1 cellular context compared by ENCODE assay signal in the genomic region with DNA sequence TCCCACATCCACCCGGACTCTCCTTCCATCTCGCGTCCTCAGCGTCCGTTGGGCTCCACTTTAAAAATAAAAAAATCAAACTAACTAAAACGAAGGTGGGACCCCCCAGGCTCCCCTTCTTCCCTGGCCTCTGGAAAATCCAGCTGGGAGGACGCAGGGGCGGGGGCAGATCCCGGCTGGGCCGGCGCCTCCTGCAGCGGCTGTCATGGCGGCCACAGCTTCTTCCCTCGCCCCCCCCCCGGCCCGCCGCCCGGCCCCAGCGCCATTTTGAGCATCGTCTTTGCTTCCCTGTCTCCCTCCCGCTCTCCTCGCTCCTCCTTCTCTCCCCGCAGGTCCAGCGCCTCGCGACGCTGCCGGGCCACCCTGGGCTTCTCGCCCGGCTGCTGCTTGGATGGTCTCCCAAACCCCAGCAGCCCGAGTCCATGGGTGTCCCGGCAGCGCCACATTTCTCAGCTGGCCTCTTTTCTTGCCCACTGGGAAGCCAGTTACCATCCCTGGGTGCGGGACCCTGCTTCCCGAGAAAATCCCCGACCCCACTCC.
TF ChIP-seq lines count a peak whose summit lies in the region.

No MANE protein-coding gene starts in this region.

TF ChIP-seq in K562, 482 proteins besides CTCF, POLR2A, EP300 and RAD21 (continued from another document and continues in another):
- TF ChIP-seq SAP30 (IDR thresholded peaks at IDR 0.05; ENCODE audit: borderline replicate concordance, insufficient read depth, low read depth, low read length, poor library complexity, severe bottlenecking) (no peak), NR2F6 (CRISPR knock-in tag; IDR thresholded peaks at IDR 0.05) (no peak), SNRNP70 (optimal IDR thresholded peaks at IDR 0.05; ENCODE audit: low read depth, low read length) (no peak), TRIM24 (IDR thresholded peaks at IDR 0.05) (no peak), BMI1 (IDR thresholded peaks at IDR 0.05; ENCODE audit: low read length) (no peak), EGR1 (conservative IDR thresholded peaks at IDR 0.05) (no peak), ZNF584 (CRISPR knock-in tag; IDR thresholded peaks at IDR 0.05; ENCODE audit: low read depth) (no peak; the same call in 1 of the 2 replicates), MIER1 (IDR thresholded peaks at IDR 0.05; ENCODE audit: low read depth) (no peak), ZNF354B (CRISPR knock-in tag; IDR thresholded peaks at IDR 0.05) (no peak), TRIM28 (IDR thresholded peaks at IDR 0.05) (no peak), ETV6 (IDR thresholded peaks at IDR 0.05; ENCODE audit: borderline replicate concordance in 1 of 2, low read depth in 2 of 2, low read length in 1 of 2) (no peak), ETV6 (CRISPR knock-in tag; IDR thresholded peaks at IDR 0.05; ENCODE audit: borderline replicate concordance) (no peak), NFIC (IDR thresholded peaks at IDR 0.05) (0 out of 2 replicates have a peak, but pooled peaks have one; percentile 2), PHB (CRISPR knock-in tag; IDR thresholded peaks at IDR 0.05) (0 out of 2 replicates have a peak, but pooled peaks have one; percentile 18), E2F3 (CRISPR knock-in tag; IDR thresholded peaks at IDR 0.05) (no peak), KLF16 (IDR thresholded peaks at IDR 0.05) (no peak), HMG20B (CRISPR knock-in tag; IDR thresholded peaks at IDR 0.05) (no peak), TGIF2 (CRISPR knock-in tag; IDR thresholded peaks at IDR 0.05) (no peak), CXXC5 (CRISPR knock-in tag; IDR thresholded peaks at IDR 0.05) (peak; percentile 54)
- TF ChIP-seq, protein P1, sequence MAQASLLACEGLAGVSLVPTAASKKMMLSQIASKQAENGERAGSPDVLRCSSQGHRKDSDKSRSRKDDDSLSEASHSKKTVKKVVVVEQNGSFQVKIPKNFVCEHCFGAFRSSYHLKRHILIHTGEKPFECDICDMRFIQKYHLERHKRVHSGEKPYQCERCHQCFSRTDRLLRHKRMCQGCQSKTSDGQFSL (CRISPR knock-in tag; IDR thresholded peaks at IDR 0.05) = peak; percentile 83; the same call in 1 of the 2 replicates
- TF ChIP-seq, protein P1 (tag; IDR thresholded peaks at IDR 0.05) = peak in 1 of 2 experiments; percentile 89; a peak in 2 of 4 replicates
- TF ChIP-seq, protein P2, sequence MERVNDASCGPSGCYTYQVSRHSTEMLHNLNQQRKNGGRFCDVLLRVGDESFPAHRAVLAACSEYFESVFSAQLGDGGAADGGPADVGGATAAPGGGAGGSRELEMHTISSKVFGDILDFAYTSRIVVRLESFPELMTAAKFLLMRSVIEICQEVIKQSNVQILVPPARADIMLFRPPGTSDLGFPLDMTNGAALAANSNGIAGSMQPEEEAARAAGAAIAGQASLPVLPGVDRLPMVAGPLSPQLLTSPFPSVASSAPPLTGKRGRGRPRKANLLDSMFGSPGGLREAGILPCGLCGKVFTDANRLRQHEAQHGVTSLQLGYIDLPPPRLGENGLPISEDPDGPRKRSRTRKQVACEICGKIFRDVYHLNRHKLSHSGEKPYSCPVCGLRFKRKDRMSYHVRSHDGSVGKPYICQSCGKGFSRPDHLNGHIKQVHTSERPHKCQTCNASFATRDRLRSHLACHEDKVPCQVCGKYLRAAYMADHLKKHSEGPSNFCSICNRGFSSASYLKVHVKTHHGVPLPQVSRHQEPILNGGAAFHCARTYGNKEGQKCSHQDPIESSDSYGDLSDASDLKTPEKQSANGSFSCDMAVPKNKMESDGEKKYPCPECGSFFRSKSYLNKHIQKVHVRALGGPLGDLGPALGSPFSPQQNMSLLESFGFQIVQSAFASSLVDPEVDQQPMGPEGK (CRISPR knock-in tag; IDR thresholded peaks at IDR 0.05; ENCODE audit: borderline replicate concordance) = 0 out of 2 replicates have a peak, but pooled peaks have one; percentile 13
- TF ChIP-seq, protein P3, sequence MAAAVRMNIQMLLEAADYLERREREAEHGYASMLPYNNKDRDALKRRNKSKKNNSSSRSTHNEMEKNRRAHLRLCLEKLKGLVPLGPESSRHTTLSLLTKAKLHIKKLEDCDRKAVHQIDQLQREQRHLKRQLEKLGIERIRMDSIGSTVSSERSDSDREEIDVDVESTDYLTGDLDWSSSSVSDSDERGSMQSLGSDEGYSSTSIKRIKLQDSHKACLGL (CRISPR knock-in tag; IDR thresholded peaks at IDR 0.05; ENCODE audit: borderline replicate concordance, poor library complexity, severe bottlenecking) = no peak
- TF ChIP-seq, protein P4, sequence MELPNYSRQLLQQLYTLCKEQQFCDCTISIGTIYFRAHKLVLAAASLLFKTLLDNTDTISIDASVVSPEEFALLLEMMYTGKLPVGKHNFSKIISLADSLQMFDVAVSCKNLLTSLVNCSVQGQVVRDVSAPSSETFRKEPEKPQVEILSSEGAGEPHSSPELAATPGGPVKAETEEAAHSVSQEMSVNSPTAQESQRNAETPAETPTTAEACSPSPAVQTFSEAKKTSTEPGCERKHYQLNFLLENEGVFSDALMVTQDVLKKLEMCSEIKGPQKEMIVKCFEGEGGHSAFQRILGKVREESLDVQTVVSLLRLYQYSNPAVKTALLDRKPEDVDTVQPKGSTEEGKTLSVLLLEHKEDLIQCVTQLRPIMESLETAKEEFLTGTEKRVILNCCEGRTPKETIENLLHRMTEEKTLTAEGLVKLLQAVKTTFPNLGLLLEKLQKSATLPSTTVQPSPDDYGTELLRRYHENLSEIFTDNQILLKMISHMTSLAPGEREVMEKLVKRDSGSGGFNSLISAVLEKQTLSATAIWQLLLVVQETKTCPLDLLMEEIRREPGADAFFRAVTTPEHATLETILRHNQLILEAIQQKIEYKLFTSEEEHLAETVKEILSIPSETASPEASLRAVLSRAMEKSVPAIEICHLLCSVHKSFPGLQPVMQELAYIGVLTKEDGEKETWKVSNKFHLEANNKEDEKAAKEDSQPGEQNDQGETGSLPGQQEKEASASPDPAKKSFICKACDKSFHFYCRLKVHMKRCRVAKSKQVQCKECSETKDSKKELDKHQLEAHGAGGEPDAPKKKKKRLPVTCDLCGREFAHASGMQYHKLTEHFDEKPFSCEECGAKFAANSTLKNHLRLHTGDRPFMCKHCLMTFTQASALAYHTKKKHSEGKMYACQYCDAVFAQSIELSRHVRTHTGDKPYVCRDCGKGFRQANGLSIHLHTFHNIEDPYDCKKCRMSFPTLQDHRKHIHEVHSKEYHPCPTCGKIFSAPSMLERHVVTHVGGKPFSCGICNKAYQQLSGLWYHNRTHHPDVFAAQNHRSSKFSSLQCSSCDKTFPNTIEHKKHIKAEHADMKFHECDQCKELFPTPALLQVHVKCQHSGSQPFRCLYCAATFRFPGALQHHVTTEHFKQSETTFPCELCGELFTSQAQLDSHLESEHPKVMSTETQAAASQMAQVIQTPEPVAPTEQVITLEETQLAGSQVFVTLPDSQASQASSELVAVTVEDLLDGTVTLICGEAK (IDR thresholded peaks at IDR 0.05) = no peak
- TF ChIP-seq, protein P4 (CRISPR knock-in tag; IDR thresholded peaks at IDR 0.05) = no peak
- TF ChIP-seq, protein P5, sequence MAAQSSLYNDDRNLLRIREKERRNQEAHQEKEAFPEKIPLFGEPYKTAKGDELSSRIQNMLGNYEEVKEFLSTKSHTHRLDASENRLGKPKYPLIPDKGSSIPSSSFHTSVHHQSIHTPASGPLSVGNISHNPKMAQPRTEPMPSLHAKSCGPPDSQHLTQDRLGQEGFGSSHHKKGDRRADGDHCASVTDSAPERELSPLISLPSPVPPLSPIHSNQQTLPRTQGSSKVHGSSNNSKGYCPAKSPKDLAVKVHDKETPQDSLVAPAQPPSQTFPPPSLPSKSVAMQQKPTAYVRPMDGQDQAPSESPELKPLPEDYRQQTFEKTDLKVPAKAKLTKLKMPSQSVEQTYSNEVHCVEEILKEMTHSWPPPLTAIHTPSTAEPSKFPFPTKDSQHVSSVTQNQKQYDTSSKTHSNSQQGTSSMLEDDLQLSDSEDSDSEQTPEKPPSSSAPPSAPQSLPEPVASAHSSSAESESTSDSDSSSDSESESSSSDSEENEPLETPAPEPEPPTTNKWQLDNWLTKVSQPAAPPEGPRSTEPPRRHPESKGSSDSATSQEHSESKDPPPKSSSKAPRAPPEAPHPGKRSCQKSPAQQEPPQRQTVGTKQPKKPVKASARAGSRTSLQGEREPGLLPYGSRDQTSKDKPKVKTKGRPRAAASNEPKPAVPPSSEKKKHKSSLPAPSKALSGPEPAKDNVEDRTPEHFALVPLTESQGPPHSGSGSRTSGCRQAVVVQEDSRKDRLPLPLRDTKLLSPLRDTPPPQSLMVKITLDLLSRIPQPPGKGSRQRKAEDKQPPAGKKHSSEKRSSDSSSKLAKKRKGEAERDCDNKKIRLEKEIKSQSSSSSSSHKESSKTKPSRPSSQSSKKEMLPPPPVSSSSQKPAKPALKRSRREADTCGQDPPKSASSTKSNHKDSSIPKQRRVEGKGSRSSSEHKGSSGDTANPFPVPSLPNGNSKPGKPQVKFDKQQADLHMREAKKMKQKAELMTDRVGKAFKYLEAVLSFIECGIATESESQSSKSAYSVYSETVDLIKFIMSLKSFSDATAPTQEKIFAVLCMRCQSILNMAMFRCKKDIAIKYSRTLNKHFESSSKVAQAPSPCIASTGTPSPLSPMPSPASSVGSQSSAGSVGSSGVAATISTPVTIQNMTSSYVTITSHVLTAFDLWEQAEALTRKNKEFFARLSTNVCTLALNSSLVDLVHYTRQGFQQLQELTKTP (IDR thresholded peaks at IDR 0.05; ENCODE audit: low read depth in 1 of 2, partially characterized antibody in 2 of 2) = no peak
- TF ChIP-seq, protein P6, sequence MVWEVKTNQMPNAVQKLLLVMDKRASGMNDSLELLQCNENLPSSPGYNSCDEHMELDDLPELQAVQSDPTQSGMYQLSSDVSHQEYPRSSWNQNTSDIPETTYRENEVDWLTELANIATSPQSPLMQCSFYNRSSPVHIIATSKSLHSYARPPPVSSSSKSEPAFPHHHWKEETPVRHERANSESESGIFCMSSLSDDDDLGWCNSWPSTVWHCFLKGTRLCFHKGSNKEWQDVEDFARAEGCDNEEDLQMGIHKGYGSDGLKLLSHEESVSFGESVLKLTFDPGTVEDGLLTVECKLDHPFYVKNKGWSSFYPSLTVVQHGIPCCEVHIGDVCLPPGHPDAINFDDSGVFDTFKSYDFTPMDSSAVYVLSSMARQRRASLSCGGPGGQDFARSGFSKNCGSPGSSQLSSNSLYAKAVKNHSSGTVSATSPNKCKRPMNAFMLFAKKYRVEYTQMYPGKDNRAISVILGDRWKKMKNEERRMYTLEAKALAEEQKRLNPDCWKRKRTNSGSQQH (CRISPR knock-in tag; IDR thresholded peaks at IDR 0.05) = no peak
- TF ChIP-seq, protein P7, sequence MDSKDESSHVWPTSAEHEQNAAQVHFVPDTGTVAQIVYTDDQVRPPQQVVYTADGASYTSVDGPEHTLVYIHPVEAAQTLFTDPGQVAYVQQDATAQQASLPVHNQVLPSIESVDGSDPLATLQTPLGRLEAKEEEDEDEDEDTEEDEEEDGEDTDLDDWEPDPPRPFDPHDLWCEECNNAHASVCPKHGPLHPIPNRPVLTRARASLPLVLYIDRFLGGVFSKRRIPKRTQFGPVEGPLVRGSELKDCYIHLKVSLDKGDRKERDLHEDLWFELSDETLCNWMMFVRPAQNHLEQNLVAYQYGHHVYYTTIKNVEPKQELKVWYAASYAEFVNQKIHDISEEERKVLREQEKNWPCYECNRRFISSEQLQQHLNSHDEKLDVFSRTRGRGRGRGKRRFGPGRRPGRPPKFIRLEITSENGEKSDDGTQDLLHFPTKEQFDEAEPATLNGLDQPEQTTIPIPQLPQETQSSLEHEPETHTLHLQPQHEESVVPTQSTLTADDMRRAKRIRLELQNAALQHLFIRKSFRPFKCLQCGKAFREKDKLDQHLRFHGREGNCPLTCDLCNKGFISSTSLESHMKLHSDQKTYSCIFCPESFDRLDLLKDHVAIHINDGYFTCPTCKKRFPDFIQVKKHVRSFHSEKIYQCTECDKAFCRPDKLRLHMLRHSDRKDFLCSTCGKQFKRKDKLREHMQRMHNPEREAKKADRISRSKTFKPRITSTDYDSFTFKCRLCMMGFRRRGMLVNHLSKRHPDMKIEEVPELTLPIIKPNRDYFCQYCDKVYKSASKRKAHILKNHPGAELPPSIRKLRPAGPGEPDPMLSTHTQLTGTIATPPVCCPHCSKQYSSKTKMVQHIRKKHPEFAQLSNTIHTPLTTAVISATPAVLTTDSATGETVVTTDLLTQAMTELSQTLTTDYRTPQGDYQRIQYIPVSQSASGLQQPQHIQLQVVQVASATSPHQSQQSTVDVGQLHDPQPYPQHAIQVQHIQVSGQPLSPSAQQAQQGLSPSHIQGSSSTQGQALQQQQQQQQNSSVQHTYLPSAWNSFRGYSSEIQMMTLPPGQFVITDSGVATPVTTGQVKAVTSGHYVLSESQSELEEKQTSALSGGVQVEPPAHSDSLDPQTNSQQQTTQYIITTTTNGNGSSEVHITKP (IDR thresholded peaks at IDR 0.05; ENCODE audit: partially characterized antibody) = no peak
